In the genomic region with DNA sequence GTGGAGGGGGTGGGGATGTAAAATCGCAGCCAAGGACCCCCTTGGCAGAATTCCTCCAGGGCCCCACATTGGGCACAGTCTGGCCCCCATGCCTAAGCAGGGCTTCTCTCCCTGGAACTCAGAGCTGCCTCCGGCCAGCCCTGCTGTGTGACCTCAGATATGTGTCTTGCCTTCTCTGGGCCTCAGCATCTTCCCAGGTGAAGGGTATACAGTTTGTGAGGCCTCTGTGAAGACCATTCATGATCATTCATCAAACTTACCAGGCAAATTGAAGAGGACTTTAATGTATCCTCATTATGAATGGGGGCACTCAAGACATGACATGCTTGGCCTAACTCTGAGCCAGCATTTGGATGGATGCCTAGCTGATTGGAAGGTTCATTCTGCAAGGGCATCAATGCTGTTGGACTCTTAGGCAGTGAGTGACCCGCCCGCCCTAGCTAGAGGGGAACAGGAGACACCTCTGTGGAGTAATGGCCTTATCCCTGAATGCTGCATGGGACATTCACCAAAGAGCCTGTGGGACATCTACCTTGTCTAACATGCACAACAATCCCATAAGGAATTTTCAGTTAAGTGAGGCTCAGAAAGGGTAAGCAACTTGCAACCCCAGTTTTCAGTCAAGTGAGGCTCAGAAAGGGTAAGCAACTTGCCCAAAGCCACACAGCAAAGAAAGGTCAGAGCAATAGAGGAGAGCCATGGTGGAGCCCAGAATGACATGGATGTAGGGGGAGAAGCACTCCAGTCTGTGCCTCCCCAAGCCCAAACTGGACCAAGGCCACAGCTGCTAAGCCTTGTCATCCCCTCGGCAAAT, we compare ENCODE assay signal across 1 cellular context.
TF ChIP-seq lines count a peak whose summit lies in the region.

No MANE protein-coding gene starts in this region.

TF ChIP-seq in IMR-90, 13 proteins besides CTCF, POLR2A, EP300 and RAD21:
- TF ChIP-seq BHLHE40 (IDR thresholded peaks at IDR 0.05; ENCODE audit: low read depth, low read length) (no peak), CEBPB (IDR thresholded peaks at IDR 0.05; ENCODE audit: low read depth, low read length) (no peak), SMC3 (IDR thresholded peaks at IDR 0.05; ENCODE audit: low read depth, low read length) (no peak)
- TF ChIP-seq, protein P1, sequence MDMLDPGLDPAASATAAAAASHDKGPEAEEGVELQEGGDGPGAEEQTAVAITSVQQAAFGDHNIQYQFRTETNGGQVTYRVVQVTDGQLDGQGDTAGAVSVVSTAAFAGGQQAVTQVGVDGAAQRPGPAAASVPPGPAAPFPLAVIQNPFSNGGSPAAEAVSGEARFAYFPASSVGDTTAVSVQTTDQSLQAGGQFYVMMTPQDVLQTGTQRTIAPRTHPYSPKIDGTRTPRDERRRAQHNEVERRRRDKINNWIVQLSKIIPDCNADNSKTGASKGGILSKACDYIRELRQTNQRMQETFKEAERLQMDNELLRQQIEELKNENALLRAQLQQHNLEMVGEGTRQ (IDR thresholded peaks at IDR 0.05; ENCODE audit: low read depth, low read length), result no peak
